In the genomic region with DNA sequence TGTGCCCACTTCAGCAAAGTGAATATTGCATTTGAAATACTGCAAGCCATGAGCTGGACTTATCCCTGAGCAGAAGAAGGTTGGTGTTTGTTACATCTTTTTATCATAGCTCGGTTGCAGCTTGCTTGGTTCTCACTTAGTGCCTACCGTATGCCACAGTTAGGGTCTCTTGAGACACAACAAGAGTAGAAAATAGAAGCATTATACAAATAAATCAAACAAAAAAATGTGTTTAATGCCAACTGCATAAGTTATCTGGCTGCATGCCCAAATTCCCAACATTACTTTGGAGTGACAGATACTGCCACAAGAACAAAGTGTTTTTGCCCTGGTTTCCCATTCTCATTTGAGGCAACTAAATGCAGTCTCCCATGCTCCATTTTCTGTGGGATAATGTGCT, we compare ENCODE assay signal across 1 cellular context.
TF ChIP-seq lines count a peak whose summit lies in the region.

No MANE protein-coding gene starts in this region.

TF ChIP-seq in SK-N-SH, 30 proteins besides CTCF, POLR2A, EP300 and RAD21:
- TF ChIP-seq, protein P1, sequence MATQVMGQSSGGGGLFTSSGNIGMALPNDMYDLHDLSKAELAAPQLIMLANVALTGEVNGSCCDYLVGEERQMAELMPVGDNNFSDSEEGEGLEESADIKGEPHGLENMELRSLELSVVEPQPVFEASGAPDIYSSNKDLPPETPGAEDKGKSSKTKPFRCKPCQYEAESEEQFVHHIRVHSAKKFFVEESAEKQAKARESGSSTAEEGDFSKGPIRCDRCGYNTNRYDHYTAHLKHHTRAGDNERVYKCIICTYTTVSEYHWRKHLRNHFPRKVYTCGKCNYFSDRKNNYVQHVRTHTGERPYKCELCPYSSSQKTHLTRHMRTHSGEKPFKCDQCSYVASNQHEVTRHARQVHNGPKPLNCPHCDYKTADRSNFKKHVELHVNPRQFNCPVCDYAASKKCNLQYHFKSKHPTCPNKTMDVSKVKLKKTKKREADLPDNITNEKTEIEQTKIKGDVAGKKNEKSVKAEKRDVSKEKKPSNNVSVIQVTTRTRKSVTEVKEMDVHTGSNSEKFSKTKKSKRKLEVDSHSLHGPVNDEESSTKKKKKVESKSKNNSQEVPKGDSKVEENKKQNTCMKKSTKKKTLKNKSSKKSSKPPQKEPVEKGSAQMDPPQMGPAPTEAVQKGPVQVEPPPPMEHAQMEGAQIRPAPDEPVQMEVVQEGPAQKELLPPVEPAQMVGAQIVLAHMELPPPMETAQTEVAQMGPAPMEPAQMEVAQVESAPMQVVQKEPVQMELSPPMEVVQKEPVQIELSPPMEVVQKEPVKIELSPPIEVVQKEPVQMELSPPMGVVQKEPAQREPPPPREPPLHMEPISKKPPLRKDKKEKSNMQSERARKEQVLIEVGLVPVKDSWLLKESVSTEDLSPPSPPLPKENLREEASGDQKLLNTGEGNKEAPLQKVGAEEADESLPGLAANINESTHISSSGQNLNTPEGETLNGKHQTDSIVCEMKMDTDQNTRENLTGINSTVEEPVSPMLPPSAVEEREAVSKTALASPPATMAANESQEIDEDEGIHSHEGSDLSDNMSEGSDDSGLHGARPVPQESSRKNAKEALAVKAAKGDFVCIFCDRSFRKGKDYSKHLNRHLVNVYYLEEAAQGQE (IDR thresholded peaks at IDR 0.05; ENCODE audit: low read depth, low read length): no peak
- TF ChIP-seq, protein P2, sequence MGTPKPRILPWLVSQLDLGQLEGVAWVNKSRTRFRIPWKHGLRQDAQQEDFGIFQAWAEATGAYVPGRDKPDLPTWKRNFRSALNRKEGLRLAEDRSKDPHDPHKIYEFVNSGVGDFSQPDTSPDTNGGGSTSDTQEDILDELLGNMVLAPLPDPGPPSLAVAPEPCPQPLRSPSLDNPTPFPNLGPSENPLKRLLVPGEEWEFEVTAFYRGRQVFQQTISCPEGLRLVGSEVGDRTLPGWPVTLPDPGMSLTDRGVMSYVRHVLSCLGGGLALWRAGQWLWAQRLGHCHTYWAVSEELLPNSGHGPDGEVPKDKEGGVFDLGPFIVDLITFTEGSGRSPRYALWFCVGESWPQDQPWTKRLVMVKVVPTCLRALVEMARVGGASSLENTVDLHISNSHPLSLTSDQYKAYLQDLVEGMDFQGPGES (IDR thresholded peaks at IDR 0.05; ENCODE audit: low read depth, low read length): no peak
- peak; percentile 72 for TF ChIP-seq TCF12 (IDR thresholded peaks at IDR 0.05)
- no peak for TF ChIP-seq FOXJ3 (CRISPR knock-in tag; IDR thresholded peaks at IDR 0.05)
- TF ChIP-seq, protein P3, sequence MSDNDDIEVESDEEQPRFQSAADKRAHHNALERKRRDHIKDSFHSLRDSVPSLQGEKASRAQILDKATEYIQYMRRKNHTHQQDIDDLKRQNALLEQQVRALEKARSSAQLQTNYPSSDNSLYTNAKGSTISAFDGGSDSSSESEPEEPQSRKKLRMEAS (IDR thresholded peaks at IDR 0.05; ENCODE audit: low read depth): peak; percentile 35
- TF ChIP-seq FOSL2 (IDR thresholded peaks at IDR 0.05; ENCODE audit: borderline replicate concordance, low read depth): peak; percentile 35; the same call in 1 of the 2 replicates
- TF ChIP-seq, protein P4, sequence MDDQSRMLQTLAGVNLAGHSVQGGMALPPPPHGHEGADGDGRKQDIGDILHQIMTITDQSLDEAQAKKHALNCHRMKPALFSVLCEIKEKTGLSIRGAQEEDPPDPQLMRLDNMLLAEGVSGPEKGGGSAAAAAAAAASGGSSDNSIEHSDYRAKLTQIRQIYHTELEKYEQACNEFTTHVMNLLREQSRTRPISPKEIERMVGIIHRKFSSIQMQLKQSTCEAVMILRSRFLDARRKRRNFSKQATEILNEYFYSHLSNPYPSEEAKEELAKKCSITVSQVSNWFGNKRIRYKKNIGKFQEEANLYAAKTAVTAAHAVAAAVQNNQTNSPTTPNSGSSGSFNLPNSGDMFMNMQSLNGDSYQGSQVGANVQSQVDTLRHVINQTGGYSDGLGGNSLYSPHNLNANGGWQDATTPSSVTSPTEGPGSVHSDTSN (IDR thresholded peaks at IDR 0.05): peak; percentile 76
- peak; percentile 17; the same call in 1 of the 2 replicates for TF ChIP-seq POLR2AphosphoS5 (IDR thresholded peaks at IDR 0.05; ENCODE audit: low read depth, low read length)
- peak; percentile 64; the same call in 1 of the 2 replicates for TF ChIP-seq TEAD4 (IDR thresholded peaks at IDR 0.05; ENCODE audit: borderline replicate concordance, insufficient read depth)
- TF ChIP-seq RCOR1 (IDR thresholded peaks at IDR 0.05; ENCODE audit: low read length): no peak
- TF ChIP-seq JUND (IDR thresholded peaks at IDR 0.05): peak; percentile 51
- TF ChIP-seq NFIC (IDR thresholded peaks at IDR 0.05; ENCODE audit: borderline replicate concordance): peak; percentile 93
